Comparison of ENCODE assay signal across 1 cellular context in genomic region chr1:95957748-95958147, GRCh38.
TF ChIP-seq lines count a peak whose summit lies in the region.

No MANE protein-coding gene starts in this region.

TF ChIP-seq in SK-N-SH treated with all-trans-retinoic acid at 6 μM for 48 hours, 23 proteins besides CTCF, POLR2A, EP300 and RAD21 (continued from another document):
- peak; percentile 32; the same call in 1 of the 2 replicates for TF ChIP-seq CREB5 (CRISPR knock-in tag; IDR thresholded peaks at IDR 0.05; ENCODE audit: low read depth)
TF ChIP-seq in SK-N-SH treated with all-trans-retinoic acid at 6 μM for 48 hours: peak in this region for 2.
